20 cellular contexts compared by ENCODE assay signal in genomic region chr1:113536182-113536780, GRCh38.
DNase-seq lines count a peak whose midpoint lies in the region; ATAC-seq, FAIRE-seq and TF ChIP-seq lines count a peak whose summit lies in the region.
"Had no signal": no experiment of that assay in that cellular context is flagged by ENCODE, and none has a peak within 500 bp of the region (broad histone marks: within the 10 kb centered on the region; RNA-seq: fewer than 3 reads in every experiment).

No MANE protein-coding gene starts in this region.

- no peak for ATAC-seq in effector memory CD8-positive, alpha-beta T cell (replicated peaks)
- ATAC-seq: naive thymus-derived CD8-positive, alpha-beta T cell had no signal

- H3K36me3 ChIP-seq in bronchial epithelial cell (ENCODE audit: control insufficient read depth, insufficient read depth, low read length), result no peaks in the 10 kb centered on the region

- H2BK15ac ChIP-seq in H9 (ENCODE audit: low read depth, low read length), result no peak overlapping the region

- no peak overlapping the region for H2BK5ac ChIP-seq in H9 (ENCODE audit: insufficient read length, low read length)

- no peak overlapping the region for H2BK20ac ChIP-seq in H9 (ENCODE audit: low read depth, low read length, poor library complexity, severe bottlenecking)

- H3K27me3 ChIP-seq in bronchial epithelial cell (ENCODE audit: control insufficient read depth, insufficient read depth, low read length), result no peaks in the 10 kb centered on the region
- no peaks in the 10 kb centered on the region for H3K27me3 ChIP-seq in H9 (ENCODE audit: insufficient read depth, low read length)

- H3K14ac ChIP-seq in H9 (ENCODE audit: insufficient read depth, low read length), result no peak overlapping the region

- no peak overlapping the region for H3K4me2 ChIP-seq in H9 (ENCODE audit: insufficient read depth, insufficient read length, low read length)
- H3K4me2 ChIP-seq: KMS-11, PC-9 had no signal

- H3K79me2 ChIP-seq in H9 (ENCODE audit: insufficient read depth, low read length), result no peaks in the 10 kb centered on the region

- H2BK12ac ChIP-seq in H9 (ENCODE audit: insufficient read length, low read depth, low read length), result no peak overlapping the region

- no peaks in the 10 kb centered on the region for H3K4me1 Mint-ChIP-seq in effector memory CD8-positive, alpha-beta T cell (ENCODE audit: low read depth in 2 of 2)
- H3K4me1 Mint-ChIP-seq in H9, result peaks cover 5 to 11% of the 10 kb centered on the region in 2 experiments; a peak in 3 of 4 replicates
- H3K4me1 Mint-ChIP-seq: naive thymus-derived CD8-positive, alpha-beta T cell had no signal

- no peak overlapping the region for H3K27ac ChIP-seq in H9 (ENCODE audit: insufficient read length, low read depth, low read length)
- H3K27ac ChIP-seq: KMS-11, PC-9 had no signal

- no peak overlapping the region for H3K4me3 Mint-ChIP-seq in effector memory CD8-positive, alpha-beta T cell
- H3K4me3 Mint-ChIP-seq in H9, result no peak overlapping the region
- H3K4me3 Mint-ChIP-seq: naive thymus-derived CD8-positive, alpha-beta T cell had no signal

- no peak overlapping the region for H3K23ac ChIP-seq in H9 (ENCODE audit: insufficient read length, low read depth, low read length)

- no peaks in the 10 kb centered on the region; the same call in 1 of the 2 replicates for H3K4me1 ChIP-seq in H9 (ENCODE audit: insufficient read depth, low read length)

- TF ChIP-seq CTCF in bronchial epithelial cell (IDR thresholded peaks at IDR 0.05; ENCODE audit: insufficient read depth, low read length, severe bottlenecking) (no peak), H9 (conservative IDR thresholded peaks at IDR 0.05) (no peak)

- H3K9me3 ChIP-seq in H9 (ENCODE audit: control insufficient read depth, low read depth, low read length), result no peaks in the 10 kb centered on the region

- H3K4ac ChIP-seq in H9 (ENCODE audit: low read depth, low read length), result no peak overlapping the region

- no peak overlapping the region for H3K56ac ChIP-seq in H9 (ENCODE audit: insufficient read length, low read depth, low read length)

- no peak overlapping the region for H4K8ac ChIP-seq in H9 (replicated peaks; ENCODE audit: insufficient read length, low read depth, low read length)

- H2AFZ ChIP-seq in H9 (ENCODE audit: low read length), result no peak overlapping the region
- H2AFZ ChIP-seq: PC-9 had no signal

- no peak for FAIRE-seq in bronchial epithelial cell (lab: Jason Lieb, UNC)

- H3T11ph ChIP-seq in H9 (ENCODE audit: low read length), result no peak overlapping the region

- peak; percentile 12 for DNase-seq in COLO829 (ENCODE audit: low spot score)
- peak; percentile 89 for DNase-seq in NCI-H446 treated with DMSO at 0.1 percent for 48 hours (lab: John Stamatoyannopoulos, UW)
- peak; percentile 41 for DNase-seq in bronchial epithelial cell (ENCODE audit: low read depth)
- peak; percentile 54 for DNase-seq in iris pigment epithelial cell (ENCODE audit: low read depth)
- DNase-seq in germinal center (ENCODE audit: low spot score), result no peak
- no peak for DNase-seq in effector memory CD8-positive, alpha-beta T cell
- DNase-seq in H9, result no peak
- no peak for DNase-seq in DMS 273 (lab: John Stamatoyannopoulos, UW; ENCODE audit: unreplicated experiment)
- DNase-seq: activated CD4-positive, alpha-beta T cell treated with anti-CD3 and anti-CD28 coated beads for 4 hours; activated effector memory CD4-positive, alpha-beta T cell treated with anti-CD3 and anti-CD28 coated beads, Interleukin-2, amount 50 U/mL, for 16 hours; cortex of kidney; islet precursor cell; naive thymus-derived CD8-positive, alpha-beta T cell; NCI-H1092; NCI-H748 treated with DMSO at 0.1 percent for 48 hours; posterior cingulate gyrus; stimulated activated CD4-positive, alpha-beta T cell treated with anti-CD3 and anti-CD28 coated beads, Interleukin-4, amount 100 ng/mL, for 24 hours had no signal

- H2BK120ac ChIP-seq in H9 (ENCODE audit: low read depth, low read length, poor library complexity, severe bottlenecking), result no peak overlapping the region

- H3K79me1 ChIP-seq in H9 (ENCODE audit: insufficient read depth, low read depth, low read length, poor library complexity, severe bottlenecking), result no peaks in the 10 kb centered on the region

- no peak overlapping the region for H3K9ac ChIP-seq in H9 (ENCODE audit: extremely low read depth, insufficient read length, low read length)
- H3K9ac ChIP-seq: KMS-11 had no signal

- H4K5ac ChIP-seq in H9 (ENCODE audit: insufficient read length, low read depth, low read length), result no peak overlapping the region

- H3K36me3 Mint-ChIP-seq in effector memory CD8-positive, alpha-beta T cell (ENCODE audit: insufficient read depth), result no peaks in the 10 kb centered on the region
- no peaks in the 10 kb centered on the region for H3K36me3 Mint-ChIP-seq in H9 (ENCODE audit: insufficient read depth in 1 of 3, low read depth in 3 of 3)

- peaks cover 0 to 15% of the 10 kb centered on the region in 2 donors for H3K27me3 Mint-ChIP-seq in effector memory CD8-positive, alpha-beta T cell
- H3K27me3 Mint-ChIP-seq in H9 (ENCODE audit: low read depth), result no peaks in the 10 kb centered on the region

- H3K4me3 ChIP-seq in bronchial epithelial cell (ENCODE audit: low read depth, low read length), result no peak overlapping the region
- H3K4me3 ChIP-seq: lung, PC-9 had no signal

- H2AK5ac ChIP-seq in H9 (ENCODE audit: insufficient read length, low read length), result no peak overlapping the region

- H3K27ac Mint-ChIP-seq in effector memory CD8-positive, alpha-beta T cell, result no peak overlapping the region
- H3K27ac Mint-ChIP-seq in H9, result no peak overlapping the region

- H4K20me1 ChIP-seq in H9 (ENCODE audit: control insufficient read depth, insufficient read depth, insufficient read length), result no peaks in the 10 kb centered on the region

- H3K18ac ChIP-seq in H9 (ENCODE audit: insufficient read length, low read depth, low read length), result no peak overlapping the region

- no peaks in the 10 kb centered on the region for H3K9me3 Mint-ChIP-seq in effector memory CD8-positive, alpha-beta T cell
- no peaks in the 10 kb centered on the region for H3K9me3 Mint-ChIP-seq in H9

- no peaks in the 10 kb centered on the region for H3K23me2 ChIP-seq in H9 (ENCODE audit: insufficient read length, low read depth, low read length, poor library complexity, severe bottlenecking)

- no peak overlapping the region for H4K91ac ChIP-seq in H9 (ENCODE audit: insufficient read length, low read depth, low read length)

- no CpG with 5 or more reads among the region's 1 CpG for WGBS in H9 (ENCODE audit: extremely low coverage, insufficient read length, low lambda C conversion rate)

Comparison
In these comparisons a context has a peak if more than half of its experiments do, and no peak if none do; other contexts are left out.
1. DNase-seq: peak in COLO829 (single experiment), NCI-H446 treated with DMSO at 0.1 percent for 48 hours (single experiment), bronchial epithelial cell (single experiment) and iris pigment epithelial cell (single experiment); none in germinal center (single experiment), effector memory CD8-positive, alpha-beta T cell (0 of 3), H9 (single experiment) and DMS 273 (single experiment).